Comparison of ENCODE assay signal across 1 cellular context in the genomic region with DNA sequence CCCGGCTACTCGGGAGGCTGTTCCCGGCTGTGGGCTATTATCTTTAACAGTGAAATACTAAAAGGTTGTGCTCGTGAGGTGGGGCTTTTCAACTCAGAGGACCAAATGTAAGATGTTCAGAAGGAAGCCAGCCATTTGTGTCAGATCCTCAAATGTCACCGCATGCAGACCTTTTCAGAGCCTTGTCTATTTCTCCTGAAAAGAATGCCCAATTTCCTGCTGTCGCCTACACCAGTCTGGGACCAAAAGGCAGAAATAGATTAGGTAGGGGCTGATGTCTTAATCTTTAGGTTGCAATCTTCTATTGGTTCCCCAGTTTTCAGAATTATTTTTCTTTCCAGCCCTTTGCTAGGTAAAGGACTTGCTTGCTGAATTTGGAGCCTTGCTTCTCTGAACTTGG.
A peak's percentile ranks its signal among the peaks of the same experiment; 100 is the strongest.
TF ChIP-seq lines count a peak whose summit lies in the region.

No MANE protein-coding gene starts in this region.

TF ChIP-seq in K562, 482 proteins besides CTCF, POLR2A, EP300 and RAD21:
- TF ChIP-seq, protein P1, sequence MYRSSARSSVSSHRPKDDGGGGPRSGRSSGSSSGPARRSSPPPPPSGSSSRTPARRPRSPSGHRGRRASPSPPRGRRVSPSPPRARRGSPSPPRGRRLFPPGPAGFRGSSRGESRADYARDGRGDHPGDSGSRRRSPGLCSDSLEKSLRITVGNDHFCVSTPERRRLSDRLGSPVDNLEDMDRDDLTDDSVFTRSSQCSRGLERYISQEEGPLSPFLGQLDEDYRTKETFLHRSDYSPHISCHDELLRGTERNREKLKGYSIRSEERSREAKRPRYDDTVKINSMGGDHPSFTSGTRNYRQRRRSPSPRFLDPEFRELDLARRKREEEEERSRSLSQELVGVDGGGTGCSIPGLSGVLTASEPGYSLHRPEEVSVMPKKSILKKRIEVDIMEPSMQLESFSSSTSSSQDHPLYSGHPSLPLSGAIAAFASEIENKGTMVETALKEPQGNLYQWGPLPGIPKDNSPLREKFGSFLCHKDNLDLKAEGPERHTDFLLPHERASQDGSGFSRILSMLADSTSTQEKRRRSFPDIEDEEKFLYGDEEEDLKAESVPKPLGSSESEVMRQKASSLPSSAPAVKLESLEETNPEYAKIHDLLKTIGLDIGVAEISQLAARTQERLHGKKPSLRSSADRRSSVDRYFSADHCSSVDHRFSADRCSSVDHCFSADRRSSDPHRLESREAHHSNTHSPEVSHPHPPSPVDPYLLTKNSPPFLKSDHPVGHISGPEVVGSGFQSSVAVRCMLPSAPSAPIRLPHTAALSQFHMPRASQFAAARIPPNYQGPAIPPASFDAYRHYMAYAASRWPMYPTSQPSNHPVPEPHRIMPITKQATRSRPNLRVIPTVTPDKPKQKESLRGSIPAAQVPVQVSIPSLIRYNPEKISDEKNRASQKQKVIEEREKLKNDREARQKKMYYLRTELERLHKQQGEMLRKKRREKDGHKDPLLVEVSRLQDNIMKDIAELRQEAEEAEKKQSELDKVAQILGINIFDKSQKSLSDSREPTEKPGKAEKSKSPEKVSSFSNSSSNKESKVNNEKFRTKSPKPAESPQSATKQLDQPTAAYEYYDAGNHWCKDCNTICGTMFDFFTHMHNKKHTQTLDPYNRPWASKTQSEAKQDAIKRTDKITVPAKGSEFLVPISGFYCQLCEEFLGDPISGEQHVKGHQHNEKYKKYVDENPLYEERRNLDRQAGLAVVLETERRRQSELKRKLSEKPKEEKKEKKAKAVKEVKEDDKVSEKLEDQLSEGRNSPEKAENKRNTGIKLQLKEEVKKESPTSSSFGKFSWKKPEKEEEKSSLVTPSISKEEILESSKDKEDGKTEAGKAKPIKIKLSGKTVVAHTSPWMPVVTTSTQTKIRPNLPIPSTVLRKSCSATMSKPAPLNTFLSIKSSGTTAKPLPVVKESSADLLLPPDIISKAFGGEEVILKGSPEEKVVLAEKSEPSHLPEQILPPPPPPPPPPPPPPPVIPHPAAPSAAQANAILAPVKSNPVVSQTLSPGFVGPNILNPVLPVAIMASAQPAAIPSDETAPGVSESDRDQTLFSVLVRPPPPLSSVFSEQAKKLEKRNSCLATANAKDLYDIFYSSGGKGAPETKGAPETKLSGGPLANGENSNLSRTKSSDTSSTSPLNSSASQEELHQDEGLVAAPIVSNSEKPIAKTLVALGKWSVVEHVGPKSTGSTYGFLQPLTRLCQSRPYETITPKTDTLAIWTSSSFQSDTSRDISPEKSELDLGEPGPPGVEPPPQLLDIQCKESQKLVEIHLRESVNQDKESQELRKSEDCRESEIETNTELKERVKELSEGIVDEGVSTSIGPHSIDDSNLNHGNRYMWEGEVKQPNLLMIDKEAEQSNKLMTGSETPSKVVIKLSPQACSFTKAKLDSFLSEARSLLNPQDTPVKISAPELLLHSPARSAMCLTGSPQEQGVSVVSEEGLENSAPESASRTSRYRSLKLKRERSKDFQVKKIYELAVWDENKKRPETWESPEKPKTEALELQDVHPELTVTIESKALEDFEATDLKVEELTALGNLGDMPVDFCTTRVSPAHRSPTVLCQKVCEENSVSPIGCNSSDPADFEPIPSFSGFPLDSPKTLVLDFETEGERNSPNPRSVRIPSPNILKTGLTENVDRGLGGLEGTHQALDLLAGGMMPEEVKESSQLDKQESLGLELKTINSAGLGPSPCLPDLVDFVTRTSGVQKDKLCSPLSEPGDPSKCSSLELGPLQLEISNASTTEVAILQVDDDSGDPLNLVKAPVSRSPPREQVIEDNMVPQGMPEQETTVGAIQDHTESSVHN (IDR thresholded peaks at IDR 0.05; ENCODE audit: borderline replicate concordance in 1 of 2, low read depth in 1 of 2) = no peak
- TF ChIP-seq ZNF518B (CRISPR knock-in tag; IDR thresholded peaks at IDR 0.05) (no peak), RBM25 (IDR thresholded peaks at IDR 0.05; ENCODE audit: low read depth, low read length, severe bottlenecking) (peak; percentile 48), ZNF239 (CRISPR knock-in tag; IDR thresholded peaks at IDR 0.05) (peak; percentile 89)
